Comparison of ENCODE assay signal across 8 cellular contexts in the genomic region with DNA sequence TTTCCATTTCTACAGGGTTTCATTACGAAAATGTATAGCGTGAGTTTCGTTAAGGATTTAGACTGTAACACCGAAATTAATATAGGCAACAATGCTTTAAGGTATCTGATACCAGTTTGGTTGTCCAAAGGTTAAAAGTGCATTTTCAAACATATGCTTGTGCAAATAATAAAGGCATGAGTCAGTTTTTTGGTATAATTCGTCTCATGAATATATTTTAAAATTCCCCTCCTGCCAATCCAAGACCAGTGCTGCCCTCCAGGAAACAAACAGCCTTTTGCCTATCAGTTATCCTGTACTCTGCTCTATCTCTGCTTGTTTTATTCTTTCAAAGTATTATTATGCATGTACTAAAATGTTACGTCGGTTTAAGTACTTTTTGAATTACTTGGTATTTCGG. TPM values are rescaled to one million over a fixed set of nuclear protein-coding genes. Genes with fewer than 3 reads are reported as not detected.
DNase-seq lines count a peak whose midpoint lies in the region; ATAC-seq and TF ChIP-seq lines count a peak whose summit lies in the region.

No MANE protein-coding gene starts in this region.

- H3K36me3 ChIP-seq in Loucy (ENCODE audit: insufficient read depth, low read length), result no peaks in the 10 kb centered on the region

- H3K27me3 Mint-ChIP-seq in CD14-positive monocyte (ENCODE audit: low read depth in 3 of 3), result no peaks in the 10 kb centered on the region
- H3K27me3 Mint-ChIP-seq in natural killer cell (ENCODE audit: low read depth in 2 of 2), result no peaks in the 10 kb centered on the region

- H3K4me1 Mint-ChIP-seq in CD14-positive monocyte (peaks cover 57% of the 10 kb centered on the region), natural killer cell (peaks cover 48 to 58% of the 10 kb centered on the region in 2 donors)

- H3K4me3 ChIP-seq in Loucy (ENCODE audit: low read length, poor library complexity, severe bottlenecking) (peak overlapping the region; percentile 94), coronary artery (peak overlapping the region; percentile 96)

- H3K36me3 Mint-ChIP-seq in CD14-positive monocyte (peaks cover 3 to 11% of the 10 kb centered on the region in 2 donors), natural killer cell (no peaks in the 10 kb centered on the region)

- peaks cover 0 to 1% (median 0%) of the 10 kb centered on the region in 7 donors for H3K9me3 Mint-ChIP-seq in CD14-positive monocyte
- H3K9me3 Mint-ChIP-seq in natural killer cell, result no peaks in the 10 kb centered on the region

- peaks cover 47% of the 10 kb centered on the region for H3K4me1 ChIP-seq in Loucy (ENCODE audit: insufficient read depth, low read length, poor library complexity, severe bottlenecking)

- DNase-seq in CD14-positive monocyte (ENCODE audit: low spot score), result no peak
- DNase-seq in coronary artery (ENCODE audit: low spot score), result no peak
- no peak for DNase-seq in natural killer cell
- DNase-seq in cortex of kidney (lab: John Stamatoyannopoulos, UW), result no peak
- no peak for DNase-seq in GM19240 (ENCODE audit: insufficient read length, low spot score)

- peaks cover 8% of the 10 kb centered on the region for H3F3A ChIP-seq in Loucy (ENCODE audit: low read depth)

- H2AFZ ChIP-seq in Loucy (ENCODE audit: low read length), result no peak overlapping the region

- H3K9ac ChIP-seq in Loucy (ENCODE audit: low read depth, low read length, poor library complexity, severe bottlenecking), result peak overlapping the region; percentile 80

- TF ChIP-seq CTCF in CD14-positive monocyte (IDR thresholded peaks at IDR 0.05), result no peak
- TF ChIP-seq CTCF in Loucy (conservative IDR thresholded peaks at IDR 0.05; ENCODE audit: low read length), result no peak
- no peak for TF ChIP-seq CTCF in coronary artery (IDR thresholded peaks at IDR 0.05)
- no peak for TF ChIP-seq CTCF in natural killer cell (IDR thresholded peaks at IDR 0.05)

- H3K27me3 ChIP-seq in Loucy (ENCODE audit: insufficient read depth, low read length, poor library complexity, severe bottlenecking), result no peaks in the 10 kb centered on the region

- peaks cover 64% of the 10 kb centered on the region for H3K79me2 ChIP-seq in Loucy (ENCODE audit: insufficient read depth, low read length)

- H3K4me3 Mint-ChIP-seq in CD14-positive monocyte (peak overlapping the region; percentile 96 to 97), natural killer cell (peak overlapping the region; percentile 93)

- H3K9me3 ChIP-seq in Loucy (ENCODE audit: insufficient read depth, low read depth, low read length), result no peaks in the 10 kb centered on the region

- H3K27ac Mint-ChIP-seq in CD14-positive monocyte, result peak overlapping the region in 4 of 7 donors; percentile 41 to 96 (median 92)
- H3K27ac Mint-ChIP-seq in natural killer cell, result peak overlapping the region; percentile 85 to 99

- ATAC-seq in natural killer cell (no peak), HG03135 (IDR thresholded peaks at IDR 0.05; ENCODE audit: unreplicated experiment) (no peak), HG02623 (IDR thresholded peaks at IDR 0.05; ENCODE audit: unreplicated experiment) (no peak)

- peaks cover 59% of the 10 kb centered on the region for H4K20me1 ChIP-seq in Loucy (ENCODE audit: insufficient read depth, low read length, poor library complexity, severe bottlenecking)

- H3K27ac ChIP-seq in coronary artery, result no peak overlapping the region

- no peaks in the 10 kb centered on the region for H3K9me2 ChIP-seq in Loucy (replicated peaks; ENCODE audit: low read depth, low read length)

- intact Hi-C loops in CD14-positive monocyte (cut with micrococcal nuclease), result loop anchor here (5.0 kb wide), 3 partner anchors 67 to 192 kb away; no protein-coding TSS in a partner anchor
- intact Hi-C loops in natural killer cell (cut with micrococcal nuclease), result loop anchor here (5.0 kb wide), 1 partner anchor 458 kb away; the partner anchor contains the start of gene ARHGAP19

- peak overlapping the region; percentile 93 for H3K4me2 ChIP-seq in Loucy (ENCODE audit: low read depth, low read length, poor library complexity, severe bottlenecking)

RNA-seq across cellular contexts. Expression of gene LCOR, which starts 2.0 kb away (rescaled TPM):
- polyA plus RNA-seq in CD14-positive monocyte, result 10 to 100 TPM in 1 of 2 donors, 1 to 10 TPM in 1; 10.0 to 11.8 TPM
- 10 to 100 TPM; 68.5 to 92.4 (median 87.7) TPM for total RNA-seq in natural killer cell
